ENCODE assay signal across 9 cellular contexts in the genomic region with DNA sequence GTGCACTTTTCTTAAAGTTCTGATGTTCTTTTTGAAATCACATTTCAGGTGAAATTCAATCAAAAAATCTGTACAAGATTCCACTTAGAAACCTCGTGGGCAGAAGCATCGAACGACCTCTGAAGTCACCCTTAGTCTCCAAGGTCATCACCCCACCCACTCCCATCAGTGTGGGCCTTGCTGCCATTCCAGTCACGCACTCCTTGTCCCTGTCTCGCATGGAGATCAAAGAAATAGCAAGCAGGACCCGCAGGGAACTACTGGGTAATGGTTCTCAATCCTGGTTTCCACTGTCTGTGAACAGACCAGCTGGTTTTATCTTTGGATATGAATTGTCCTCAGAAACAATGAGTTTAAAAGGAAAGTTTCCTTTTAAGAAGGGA. TPM values are rescaled to one million over a fixed set of nuclear protein-coding genes. Genes with fewer than 3 reads are reported as not detected.
DNase-seq lines count a peak whose midpoint lies in the region; ATAC-seq, FAIRE-seq and TF ChIP-seq lines count a peak whose summit lies in the region.
"Had no signal": no experiment of that assay in that cellular context is flagged by ENCODE, and none has a peak within 500 bp of the region (broad histone marks: within the 10 kb centered on the region; RNA-seq: fewer than 3 reads in every experiment).

No MANE protein-coding gene starts in this region.

- CTCF ChIA-PET in A549 (lab: Yijun Ruan, JAX) = interaction anchor here (1.0 to 1.8 kb wide), 5 partner anchors 10 to 100 kb away, joined by 3 to 7 read pairs (median 5); no protein-coding TSS in a partner anchor
- CTCF ChIA-PET in naive thymus-derived CD4-positive, alpha-beta T cell (lab: Charles Lee) = interaction anchor here (0.6 to 0.8 kb wide), 5 partner anchors 10 to 200 kb away, joined by 3 to 5 read pairs (median 4); no protein-coding TSS in a partner anchor

- TF ChIP-seq EP300 in A549 (IDR thresholded peaks at IDR 0.05) = no peak

- no peak for DNase-seq in A549 (ENCODE audit: low read depth in 1 of 2, low spot score in 1 of 2)
- no peak for DNase-seq in HL-60 (ENCODE audit: low read depth in 1 of 2, low spot score in 1 of 2)
- DNase-seq in astrocyte of the hippocampus (ENCODE audit: low read depth, low spot score) = peak; percentile 55
- peak in 1 of 9 donors; percentile 19 for DNase-seq in naive thymus-derived CD4-positive, alpha-beta T cell
- DNase-seq in NCI-H446 (lab: John Stamatoyannopoulos, UW) = no peak
- DNase-seq in HT-29 (ENCODE audit: low spot score) = no peak
- DNase-seq: DMS 273 treated with DMSO at 0.1 percent for 48 hours had no signal

- ATAC-seq in A549 (peak; percentile 23 to 36; a peak in 5 of 6 replicates), HG03097 (IDR thresholded peaks at IDR 0.05; ENCODE audit: low FRiP score, unreplicated experiment) (no peak), GM18868 (IDR thresholded peaks at IDR 0.05; ENCODE audit: unreplicated experiment) (no peak)
- ATAC-seq in naive thymus-derived CD4-positive, alpha-beta T cell = no peak

- H3K4me3 Mint-ChIP-seq in naive thymus-derived CD4-positive, alpha-beta T cell = peak overlapping the region; percentile 8 to 73 (median 55)

- no peaks in the 10 kb centered on the region for H3K27me3 ChIP-seq in HL-60 (ENCODE audit: insufficient read depth, poor library complexity, severe bottlenecking)
- peaks cover 6 to 52% of the 10 kb centered on the region in 2 donors for H3K27me3 ChIP-seq in naive thymus-derived CD4-positive, alpha-beta T cell (ENCODE audit: control insufficient read depth in 2 of 2, insufficient read depth in 2 of 2, low read length in 2 of 2)

- no peaks in the 10 kb centered on the region for H3K36me3 Mint-ChIP-seq in naive thymus-derived CD4-positive, alpha-beta T cell

- peak overlapping the region; percentile 90 for H3K4me2 ChIP-seq in A549

- H3K27ac Mint-ChIP-seq in naive thymus-derived CD4-positive, alpha-beta T cell = peak overlapping the region; percentile 19 to 94 (median 82)

- no peaks in the 10 kb centered on the region for H3K36me3 ChIP-seq in naive thymus-derived CD4-positive, alpha-beta T cell (ENCODE audit: control insufficient read depth in 2 of 3, insufficient read depth in 3 of 3, low read length in 3 of 3)

- intact Hi-C loops in naive thymus-derived CD4-positive, alpha-beta T cell (cut with micrococcal nuclease) = loop anchor here (1.0 to 5.0 kb wide), 8 partner anchors 7 to 403 kb away; partner anchors contain the start of genes LRSAM1 (in 2 of the 2), RPL12 (in 2 of the 2) and ZNF79 (in 2 of the 2)

- H3K9me3 ChIP-seq in A549 = no peaks in the 10 kb centered on the region
- H3K9me3 ChIP-seq in naive thymus-derived CD4-positive, alpha-beta T cell (ENCODE audit: control insufficient read depth in 2 of 3, low read length in 3 of 3) = no peaks in the 10 kb centered on the region

- no peak for FAIRE-seq in A549 (lab: Jason Lieb, UNC)

- WGBS in A549 (ENCODE audit: missing lambda C conversion rate) = 52% methylated on average over 6 of the region's 6 CpGs

- TF ChIP-seq POLR2A in A549 (IDR thresholded peaks at IDR 0.05; ENCODE audit: low read length) = no peak

- H3K4me1 Mint-ChIP-seq in naive thymus-derived CD4-positive, alpha-beta T cell = peaks cover 25 to 41% (median 28%) of the 10 kb centered on the region in 7 donors

- peaks cover 35% of the 10 kb centered on the region for H3K4me1 ChIP-seq in A549
- H3K4me1 ChIP-seq in naive thymus-derived CD4-positive, alpha-beta T cell (ENCODE audit: control insufficient read depth in 2 of 2, insufficient read depth in 2 of 2, low read length in 2 of 2) = peaks cover 13 to 20% of the 10 kb centered on the region in 2 donors

- H3K9me3 Mint-ChIP-seq in naive thymus-derived CD4-positive, alpha-beta T cell = peaks cover 0 to 5% (median 0%) of the 10 kb centered on the region in 11 donors

- POLR2A ChIA-PET in A549 (lab: Yijun Ruan, JAX) = interaction anchor here (1.4 to 1.5 kb wide), 2 partner anchors 8 to 63 kb away, joined by 10 to 18 read pairs; partner anchors contain the start of genes LRSAM1, RPL12 and SLC2A8
- POLR2A ChIA-PET in naive thymus-derived CD4-positive, alpha-beta T cell (lab: Charles Lee) = interaction anchor here (0.6 to 2.4 kb wide), 6 partner anchors 10 to 404 kb away, joined by 3 to 14 read pairs (median 6); partner anchors contain the start of genes LRSAM1, RPL12 and ZNF79

- H3K27ac ChIP-seq in A549 = peak overlapping the region; percentile 88 to 94
- peak overlapping the region; percentile 78 for H3K27ac ChIP-seq in HL-60 (replicated peaks)
- H3K27ac ChIP-seq in naive thymus-derived CD4-positive, alpha-beta T cell (ENCODE audit: low read depth, low read length) = no peak overlapping the region

- H3K4me3 ChIP-seq in A549 (no peak overlapping the region), HL-60 (replicated peaks; ENCODE audit: insufficient read depth, low read length) (no peak overlapping the region)
- no peak overlapping the region for H3K4me3 ChIP-seq in naive thymus-derived CD4-positive, alpha-beta T cell (ENCODE audit: low read length)

- TF ChIP-seq CTCF in A549 (IDR thresholded peaks at IDR 0.05) = no peak
- no peak for TF ChIP-seq CTCF in HL-60 (IDR thresholded peaks at IDR 0.05; ENCODE audit: insufficient read depth, low read length)

- H3K27me3 Mint-ChIP-seq in naive thymus-derived CD4-positive, alpha-beta T cell = peaks cover 67 to 79% (median 72%) of the 10 kb centered on the region in 5 donors

- TF ChIP-seq RAD21 in A549 (conservative IDR thresholded peaks at IDR 0.05 in 1 of 2, IDR thresholded peaks at IDR 0.05 in 1 of 2) = no peak

TF ChIP-seq in A549, 52 proteins besides CTCF, POLR2A, EP300 and RAD21:
- TF ChIP-seq HOXB13 (CRISPR knock-in tag; IDR thresholded peaks at IDR 0.05; ENCODE audit: low read depth) (no peak), HEYL (CRISPR knock-in tag; IDR thresholded peaks at IDR 0.05) (no peak)
- TF ChIP-seq, protein P1, sequence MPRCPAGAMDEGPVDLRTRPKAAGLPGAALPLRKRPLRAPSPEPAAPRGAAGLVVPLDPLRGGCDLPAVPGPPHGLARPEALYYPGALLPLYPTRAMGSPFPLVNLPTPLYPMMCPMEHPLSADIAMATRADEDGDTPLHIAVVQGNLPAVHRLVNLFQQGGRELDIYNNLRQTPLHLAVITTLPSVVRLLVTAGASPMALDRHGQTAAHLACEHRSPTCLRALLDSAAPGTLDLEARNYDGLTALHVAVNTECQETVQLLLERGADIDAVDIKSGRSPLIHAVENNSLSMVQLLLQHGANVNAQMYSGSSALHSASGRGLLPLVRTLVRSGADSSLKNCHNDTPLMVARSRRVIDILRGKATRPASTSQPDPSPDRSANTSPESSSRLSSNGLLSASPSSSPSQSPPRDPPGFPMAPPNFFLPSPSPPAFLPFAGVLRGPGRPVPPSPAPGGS (IDR thresholded peaks at IDR 0.05) = no peak
TF ChIP-seq in A549: peak in this region for 0.

RNA-seq across cellular contexts. Expression of gene SLC2A8, which starts 8.1 kb away (rescaled TPM):
- polyA plus RNA-seq in A549 (2011; rRNA removed) (7.3 and 8.3 TPM in 2 replicates), A549 (2017; fragmentation: RNase III; extraction: RNeasy Plus Mini Kit Qiagen cat#74134 plus additional on column Dnase treatment) (16.0 to 16.3 TPM (median 16.3 TPM) in 3 replicates)
- polyA plus RNA-seq in A549 (2012; cell fraction: cytosol; rRNA removed) = 14.2 and 24.1 TPM in 2 replicates
- 37.4 and 58.1 TPM in 2 replicates for polyA plus RNA-seq in A549 (2012; cell fraction: nucleus; rRNA removed)
- 9.9 and 10.5 TPM in 2 replicates for polyA minus RNA-seq in A549 (2011; rRNA and poly(A)+ RNA removed)
- 1 to 10 TPM in 3 of 5 experiments, under 1 TPM in 2; 0.27 to 4.8 (median 1.3) TPM for total RNA-seq in naive thymus-derived CD4-positive, alpha-beta T cell
- polyA plus RNA-seq in naive thymus-derived CD4-positive, alpha-beta T cell = not detected
- total RNA-seq in HT-29 (2014; rRNA removed; shearing (Covaris generic)) = 36.2 and 37.5 TPM in 2 replicates

RNA-seq across cellular contexts. Expression of gene ZNF79, which starts 35.3 kb away (rescaled TPM):
- polyA plus RNA-seq in A549 (2011; rRNA removed) (5.7 and 7.4 TPM in 2 replicates), A549 (2017; fragmentation: RNase III; extraction: RNeasy Plus Mini Kit Qiagen cat#74134 plus additional on column Dnase treatment) (4.9 to 5.5 TPM (median 5.1 TPM) in 3 replicates)
- 2.5 and 2.7 TPM in 2 replicates for polyA plus RNA-seq in A549 (2012; cell fraction: cytosol; rRNA removed)
- 3.5 and 4.7 TPM in 2 replicates for polyA plus RNA-seq in A549 (2012; cell fraction: nucleus; rRNA removed)
- polyA minus RNA-seq in A549 (2011; rRNA and poly(A)+ RNA removed) = 21.3 and 26.9 TPM in 2 replicates
- total RNA-seq in naive thymus-derived CD4-positive, alpha-beta T cell = 10 to 100 TPM in 3 of 5 experiments, 1 to 10 TPM in 2; 4.8 to 17.8 (median 13.6) TPM
- 10 to 100 TPM in 1 of 2 donors, 1 to 10 TPM in 1; 5.1 to 10.8 TPM for polyA plus RNA-seq in naive thymus-derived CD4-positive, alpha-beta T cell
- 5.6 and 9.3 TPM in 2 replicates for total RNA-seq in HT-29 (2014; rRNA removed; shearing (Covaris generic))

Comparison
In these comparisons a context has a peak if more than half of its experiments do, and no peak if none do; other contexts are left out.
1. ATAC-seq: peak in A549 (2 of 2); none in naive thymus-derived CD4-positive, alpha-beta T cell (single experiment), HG03097 (single experiment) and GM18868 (single experiment).